10 cellular contexts compared by ENCODE assay signal in genomic region chr7:36686499-36686898, GRCh38. TPM values are rescaled to one million over a fixed set of nuclear protein-coding genes. Genes with fewer than 3 reads are reported as not detected.
DNase-seq lines count a peak whose midpoint lies in the region; ATAC-seq, FAIRE-seq and TF ChIP-seq lines count a peak whose summit lies in the region.
"Had no signal": no experiment of that assay in that cellular context is flagged by ENCODE, and none has a peak within 500 bp of the region (broad histone marks: within the 10 kb centered on the region; RNA-seq: fewer than 3 reads in every experiment).

No MANE protein-coding gene starts in this region.

- TF ChIP-seq CTCF in MCF 10A (IDR thresholded peaks at IDR 0.05; ENCODE audit: unreplicated experiment): no peak
- no peak for TF ChIP-seq CTCF in breast epithelium (IDR thresholded peaks at IDR 0.05)
- TF ChIP-seq CTCF in left lung (IDR thresholded peaks at IDR 0.05): no peak

- H3K4me1 Mint-ChIP-seq in MCF 10A (ENCODE audit: insufficient read depth, unreplicated experiment): peaks cover 40% of the 10 kb centered on the region
- H3K4me1 Mint-ChIP-seq in activated T-cell treated with anti-CD3 and anti-CD28 coated beads, Interleukin-2, amount 50 U/mL, for 72 hours (ENCODE audit: low read depth): peaks cover 90% of the 10 kb centered on the region

- H3K27me3 Mint-ChIP-seq in MCF 10A (ENCODE audit: insufficient read depth, unreplicated experiment): no peaks in the 10 kb centered on the region
- H3K27me3 Mint-ChIP-seq in activated T-cell treated with anti-CD3 and anti-CD28 coated beads, Interleukin-2, amount 50 U/mL, for 72 hours (ENCODE audit: low read depth): no peaks in the 10 kb centered on the region

- CTCF ChIA-PET in MCF 10A (lab: Yijun Ruan, JAX): interaction anchor here (1.4 kb wide), 1 partner anchor 495 kb away, joined by 5 read pairs; no protein-coding TSS in a partner anchor

- BruUV-seq in MCF 10A (replicated peaks; lab: Mats Ljungman, UMichigan): no TSS peak

- ATAC-seq in activated T-cell treated with anti-CD3 and anti-CD28 coated beads, Interleukin-2, amount 50 U/mL, for 72 hours (replicated peaks in 1 of 2): peak; percentile 82 to 83
- peak; percentile 40 for ATAC-seq in left lung
- ATAC-seq in GM18907 (IDR thresholded peaks at IDR 0.05; ENCODE audit: unreplicated experiment): no peak

- H3K36me3 ChIP-seq in breast epithelium (no peaks in the 10 kb centered on the region), left lung (no peaks in the 10 kb centered on the region)

- no peaks in the 10 kb centered on the region for H3K9me3 Mint-ChIP-seq in MCF 10A (ENCODE audit: unreplicated experiment)
- H3K9me3 Mint-ChIP-seq in activated T-cell treated with anti-CD3 and anti-CD28 coated beads, Interleukin-2, amount 50 U/mL, for 72 hours: no peaks in the 10 kb centered on the region

- no peak overlapping the region for H3K27ac ChIP-seq in breast epithelium
- no peak overlapping the region for H3K27ac ChIP-seq in left lung

- H3K27me3 ChIP-seq in breast epithelium: no peaks in the 10 kb centered on the region
- H3K27me3 ChIP-seq in left lung: no peaks in the 10 kb centered on the region
- H3K27me3 ChIP-seq: spleen had no signal

- H3K9me3 ChIP-seq in breast epithelium (no peaks in the 10 kb centered on the region), left lung (no peaks in the 10 kb centered on the region)
- H3K9me3 ChIP-seq: spleen had no signal

- peak overlapping the region; percentile 59 for H3K27ac Mint-ChIP-seq in MCF 10A (ENCODE audit: low read depth, unreplicated experiment)
- peak overlapping the region; percentile 59 for H3K27ac Mint-ChIP-seq in activated T-cell treated with anti-CD3 and anti-CD28 coated beads, Interleukin-2, amount 50 U/mL, for 72 hours

- no peaks in the 10 kb centered on the region for H3K4me1 ChIP-seq in breast epithelium
- H3K4me1 ChIP-seq in left lung: no peaks in the 10 kb centered on the region

- H3K36me3 Mint-ChIP-seq in MCF 10A (ENCODE audit: insufficient read depth, unreplicated experiment): peaks cover 6% of the 10 kb centered on the region
- H3K36me3 Mint-ChIP-seq in activated T-cell treated with anti-CD3 and anti-CD28 coated beads, Interleukin-2, amount 50 U/mL, for 72 hours (ENCODE audit: insufficient read depth in 2 of 2): peaks cover 4 to 9% of the 10 kb centered on the region in 2 donors

- intact Hi-C loops in MCF 10A (cut with micrococcal nuclease): loop anchor here (10.0 kb wide), 1 partner anchor 138 kb away; no protein-coding TSS in a partner anchor
- intact Hi-C loops in breast epithelium (cut with DNase I; ENCODE audit: low total_unique reads): no loop called here
- intact Hi-C loops in left lung (cut with DNase I): no loop called here

- POLR2A ChIA-PET in MCF 10A (lab: Yijun Ruan, JAX): interaction anchor here (0.6 kb wide), 1 partner anchor 13 kb away, joined by 3 read pairs; no protein-coding TSS in a partner anchor

- FAIRE-seq in urothelium cell line (lab: Jason Lieb, UNC): peak; percentile 92
- FAIRE-seq in frontal cortex (lab: Jason Lieb, UNC): no peak
- FAIRE-seq: islet of Langerhans had no signal

- no peak overlapping the region for H3K4me3 Mint-ChIP-seq in MCF 10A (ENCODE audit: unreplicated experiment)
- H3K4me3 Mint-ChIP-seq in activated T-cell treated with anti-CD3 and anti-CD28 coated beads, Interleukin-2, amount 50 U/mL, for 72 hours: peak overlapping the region; percentile 62 to 73

- TF ChIP-seq POLR2A in breast epithelium (IDR thresholded peaks at IDR 0.05): no peak

- no peak overlapping the region for H3K4me3 ChIP-seq in breast epithelium
- no peak overlapping the region for H3K4me3 ChIP-seq in left lung
- H3K4me3 ChIP-seq: spleen had no signal

- DNase-seq in MCF 10A (ENCODE audit: unreplicated experiment) (peak; percentile 30), breast epithelium (ENCODE audit: low spot score in 2 of 2) (no peak), left lung (no peak), urothelium cell line (ENCODE audit: low spot score) (peak; percentile 68), frontal cortex (ENCODE audit: low spot score in 2 of 2) (no peak), NCI-H187 (lab: John Stamatoyannopoulos, UW) (no peak)
- DNase-seq in activated T-cell treated with anti-CD3 and anti-CD28 coated beads, Interleukin-2, amount 50 U/mL, for 72 hours: peak; percentile 56 to 72
- DNase-seq: spleen had no signal

RNA-seq across cellular contexts. Expression of gene AOAH, which starts 37.8 kb away (rescaled TPM):
- total RNA-seq in MCF 10A (2022): not detected in 2 replicates
- 10 to 100 TPM in 2 of 3 donors, 1 to 10 TPM in 1; 4.6 to 13.3 (median 10.8) TPM for total RNA-seq in breast epithelium
- total RNA-seq in activated T-cell treated with anti-CD3 and anti-CD28 coated beads, Interleukin-2, amount 50 U/mL, for 72 hours: 10 to 100 TPM; 18.8 to 23.5 TPM
- total RNA-seq in left lung: 10 to 100 TPM; 13.4 to 28.2 TPM
- 3.7 TPM for total RNA-seq in frontal cortex

Comparison
In these comparisons a context has a peak if more than half of its experiments do, and no peak if none do; other contexts are left out.
1. DNase-seq: peak in MCF 10A (single experiment), activated T-cell treated with anti-CD3 and anti-CD28 coated beads, Interleukin-2, amount 50 U/mL, for 72 hours (2 of 2) and urothelium cell line (single experiment); none in breast epithelium (0 of 2), left lung (0 of 2), frontal cortex (0 of 2) and NCI-H187 (0 of 2).